Comparison of ENCODE assay signal across 1 cellular context in the genomic region with DNA sequence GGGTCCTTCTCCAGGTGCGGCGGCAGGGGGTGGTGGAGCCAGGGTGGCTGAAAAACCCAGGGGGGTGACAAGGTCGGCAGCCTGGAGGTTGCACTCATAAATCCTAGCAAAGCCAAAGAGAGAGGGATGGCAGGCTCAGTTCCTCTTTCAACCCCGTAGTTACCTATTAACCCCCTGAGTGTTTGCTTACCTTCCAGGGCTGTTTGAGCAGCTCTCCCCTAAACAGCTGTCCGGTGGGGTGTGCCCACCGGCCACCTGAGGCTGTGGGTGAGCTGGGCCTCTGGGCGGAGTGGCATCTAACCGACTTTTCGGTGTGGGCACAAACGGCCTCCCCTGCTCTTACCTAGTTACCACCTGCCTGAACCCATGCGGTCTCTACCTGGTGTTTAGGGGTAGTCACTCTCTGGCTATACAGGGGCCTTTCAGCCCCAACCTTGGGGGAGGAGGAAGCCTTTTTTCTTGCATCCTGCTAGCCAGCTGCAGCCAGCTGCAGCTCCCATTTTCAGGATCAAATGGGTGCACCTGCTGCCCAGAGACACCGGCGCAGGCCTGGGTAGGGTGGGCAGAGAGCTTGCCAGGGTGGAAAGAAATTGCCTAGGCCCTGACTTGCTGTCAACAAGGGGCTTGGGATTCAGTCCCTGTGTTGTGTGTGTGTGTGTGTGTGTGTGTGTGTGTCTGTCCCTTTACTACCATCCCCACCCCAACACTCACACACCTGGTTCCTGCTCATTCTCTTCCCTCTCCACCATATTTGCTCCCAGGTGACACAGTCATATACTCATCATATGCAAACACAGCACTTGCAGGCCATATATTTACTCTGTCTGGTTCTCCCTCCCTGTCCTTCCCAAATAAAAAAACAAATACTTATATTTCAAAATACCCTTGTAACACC.
TF ChIP-seq lines count a peak whose summit lies in the region.

No MANE protein-coding gene starts in this region.

TF ChIP-seq in HepG2, 621 proteins besides CTCF, POLR2A, EP300 and RAD21 (continued from another document and continues in another):
- TF ChIP-seq, protein P1, sequence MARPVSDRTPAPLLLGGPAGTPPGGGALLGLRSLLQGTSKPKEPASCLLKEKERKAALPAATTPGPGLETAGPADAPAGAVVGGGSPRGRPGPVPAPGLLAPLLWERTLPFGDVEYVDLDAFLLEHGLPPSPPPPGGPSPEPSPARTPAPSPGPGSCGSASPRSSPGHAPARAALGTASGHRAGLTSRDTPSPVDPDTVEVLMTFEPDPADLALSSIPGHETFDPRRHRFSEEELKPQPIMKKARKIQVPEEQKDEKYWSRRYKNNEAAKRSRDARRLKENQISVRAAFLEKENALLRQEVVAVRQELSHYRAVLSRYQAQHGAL (CRISPR knock-in tag; IDR thresholded peaks at IDR 0.05; ENCODE audit: not compliant biosample characterization), result no peak
- TF ChIP-seq FIP1L1 (IDR thresholded peaks at IDR 0.05; ENCODE audit: borderline replicate concordance, insufficient read depth, low read depth, low read length) (no peak), SP4 (CRISPR knock-in tag; IDR thresholded peaks at IDR 0.05) (no peak), SRSF1 (optimal IDR thresholded peaks at IDR 0.05; ENCODE audit: low read depth, low read length) (no peak), ZBTB3 (CRISPR knock-in tag; IDR thresholded peaks at IDR 0.05; ENCODE audit: borderline replicate concordance, low read depth) (no peak), RORA (CRISPR knock-in tag; IDR thresholded peaks at IDR 0.05) (no peak), ZNF547 (CRISPR knock-in tag; IDR thresholded peaks at IDR 0.05) (no peak), MTA1 (CRISPR knock-in tag; IDR thresholded peaks at IDR 0.05; ENCODE audit: borderline replicate concordance) (peak; percentile 81), ZNF570 (CRISPR knock-in tag; IDR thresholded peaks at IDR 0.05; ENCODE audit: borderline replicate concordance) (no peak), ISL2 (CRISPR knock-in tag; IDR thresholded peaks at IDR 0.05) (no peak; the same call in 1 of the 2 replicates), ZFP82 (CRISPR knock-in tag; IDR thresholded peaks at IDR 0.05; ENCODE audit: borderline replicate concordance) (no peak), SP2 (CRISPR knock-in tag; IDR thresholded peaks at IDR 0.05) (no peak), SRY (CRISPR knock-in tag; IDR thresholded peaks at IDR 0.05) (no peak), BRCA1 (CRISPR knock-in tag; IDR thresholded peaks at IDR 0.05) (no peak), DNMT3B (CRISPR knock-in tag; conservative IDR thresholded peaks at IDR 0.05) (no peak), GABPB1 (CRISPR knock-in tag; IDR thresholded peaks at IDR 0.05) (no peak), KLF13 (CRISPR knock-in tag; IDR thresholded peaks at IDR 0.05) (no peak), THAP11 (CRISPR knock-in tag; IDR thresholded peaks at IDR 0.05) (no peak; the same call in 1 of the 2 replicates), REL (CRISPR knock-in tag; conservative IDR thresholded peaks at IDR 0.05) (no peak), RCOR2 (CRISPR knock-in tag; IDR thresholded peaks at IDR 0.05) (no peak), ZNF121 (CRISPR knock-in tag; IDR thresholded peaks at IDR 0.05) (no peak), ONECUT2 (CRISPR knock-in tag; IDR thresholded peaks at IDR 0.05) (no peak), ZNF780A (CRISPR knock-in tag; IDR thresholded peaks at IDR 0.05) (no peak), NR3C1 (CRISPR knock-in tag; IDR thresholded peaks at IDR 0.05) (no peak), NR2F1 (CRISPR knock-in tag; IDR thresholded peaks at IDR 0.05) (no peak), LCORL (IDR thresholded peaks at IDR 0.05) (no peak), LCORL (CRISPR knock-in tag; IDR thresholded peaks at IDR 0.05) (peak; percentile 87), KLF6 (CRISPR knock-in tag; IDR thresholded peaks at IDR 0.05) (no peak), U2AF2 (IDR thresholded peaks at IDR 0.05; ENCODE audit: low read depth, low read length) (no peak), FOXM1 (CRISPR knock-in tag; IDR thresholded peaks at IDR 0.05) (no peak), SATB2 (CRISPR knock-in tag; IDR thresholded peaks at IDR 0.05) (no peak)
- TF ChIP-seq, protein P2, sequence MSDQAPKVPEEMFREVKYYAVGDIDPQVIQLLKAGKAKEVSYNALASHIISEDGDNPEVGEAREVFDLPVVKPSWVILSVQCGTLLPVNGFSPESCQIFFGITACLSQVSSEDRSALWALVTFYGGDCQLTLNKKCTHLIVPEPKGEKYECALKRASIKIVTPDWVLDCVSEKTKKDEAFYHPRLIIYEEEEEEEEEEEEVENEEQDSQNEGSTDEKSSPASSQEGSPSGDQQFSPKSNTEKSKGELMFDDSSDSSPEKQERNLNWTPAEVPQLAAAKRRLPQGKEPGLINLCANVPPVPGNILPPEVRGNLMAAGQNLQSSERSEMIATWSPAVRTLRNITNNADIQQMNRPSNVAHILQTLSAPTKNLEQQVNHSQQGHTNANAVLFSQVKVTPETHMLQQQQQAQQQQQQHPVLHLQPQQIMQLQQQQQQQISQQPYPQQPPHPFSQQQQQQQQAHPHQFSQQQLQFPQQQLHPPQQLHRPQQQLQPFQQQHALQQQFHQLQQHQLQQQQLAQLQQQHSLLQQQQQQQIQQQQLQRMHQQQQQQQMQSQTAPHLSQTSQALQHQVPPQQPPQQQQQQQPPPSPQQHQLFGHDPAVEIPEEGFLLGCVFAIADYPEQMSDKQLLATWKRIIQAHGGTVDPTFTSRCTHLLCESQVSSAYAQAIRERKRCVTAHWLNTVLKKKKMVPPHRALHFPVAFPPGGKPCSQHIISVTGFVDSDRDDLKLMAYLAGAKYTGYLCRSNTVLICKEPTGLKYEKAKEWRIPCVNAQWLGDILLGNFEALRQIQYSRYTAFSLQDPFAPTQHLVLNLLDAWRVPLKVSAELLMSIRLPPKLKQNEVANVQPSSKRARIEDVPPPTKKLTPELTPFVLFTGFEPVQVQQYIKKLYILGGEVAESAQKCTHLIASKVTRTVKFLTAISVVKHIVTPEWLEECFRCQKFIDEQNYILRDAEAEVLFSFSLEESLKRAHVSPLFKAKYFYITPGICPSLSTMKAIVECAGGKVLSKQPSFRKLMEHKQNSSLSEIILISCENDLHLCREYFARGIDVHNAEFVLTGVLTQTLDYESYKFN (CRISPR knock-in tag; conservative IDR thresholded peaks at IDR 0.05), result peak; percentile 63
- TF ChIP-seq, protein P3, sequence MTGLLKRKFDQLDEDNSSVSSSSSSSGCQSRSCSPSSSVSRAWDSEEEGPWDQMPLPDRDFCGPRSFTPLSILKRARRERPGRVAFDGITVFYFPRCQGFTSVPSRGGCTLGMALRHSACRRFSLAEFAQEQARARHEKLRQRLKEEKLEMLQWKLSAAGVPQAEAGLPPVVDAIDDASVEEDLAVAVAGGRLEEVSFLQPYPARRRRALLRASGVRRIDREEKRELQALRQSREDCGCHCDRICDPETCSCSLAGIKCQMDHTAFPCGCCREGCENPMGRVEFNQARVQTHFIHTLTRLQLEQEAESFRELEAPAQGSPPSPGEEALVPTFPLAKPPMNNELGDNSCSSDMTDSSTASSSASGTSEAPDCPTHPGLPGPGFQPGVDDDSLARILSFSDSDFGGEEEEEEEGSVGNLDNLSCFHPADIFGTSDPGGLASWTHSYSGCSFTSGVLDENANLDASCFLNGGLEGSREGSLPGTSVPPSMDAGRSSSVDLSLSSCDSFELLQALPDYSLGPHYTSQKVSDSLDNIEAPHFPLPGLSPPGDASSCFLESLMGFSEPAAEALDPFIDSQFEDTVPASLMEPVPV (CRISPR knock-in tag; IDR thresholded peaks at IDR 0.05), result no peak
- TF ChIP-seq, protein P4, sequence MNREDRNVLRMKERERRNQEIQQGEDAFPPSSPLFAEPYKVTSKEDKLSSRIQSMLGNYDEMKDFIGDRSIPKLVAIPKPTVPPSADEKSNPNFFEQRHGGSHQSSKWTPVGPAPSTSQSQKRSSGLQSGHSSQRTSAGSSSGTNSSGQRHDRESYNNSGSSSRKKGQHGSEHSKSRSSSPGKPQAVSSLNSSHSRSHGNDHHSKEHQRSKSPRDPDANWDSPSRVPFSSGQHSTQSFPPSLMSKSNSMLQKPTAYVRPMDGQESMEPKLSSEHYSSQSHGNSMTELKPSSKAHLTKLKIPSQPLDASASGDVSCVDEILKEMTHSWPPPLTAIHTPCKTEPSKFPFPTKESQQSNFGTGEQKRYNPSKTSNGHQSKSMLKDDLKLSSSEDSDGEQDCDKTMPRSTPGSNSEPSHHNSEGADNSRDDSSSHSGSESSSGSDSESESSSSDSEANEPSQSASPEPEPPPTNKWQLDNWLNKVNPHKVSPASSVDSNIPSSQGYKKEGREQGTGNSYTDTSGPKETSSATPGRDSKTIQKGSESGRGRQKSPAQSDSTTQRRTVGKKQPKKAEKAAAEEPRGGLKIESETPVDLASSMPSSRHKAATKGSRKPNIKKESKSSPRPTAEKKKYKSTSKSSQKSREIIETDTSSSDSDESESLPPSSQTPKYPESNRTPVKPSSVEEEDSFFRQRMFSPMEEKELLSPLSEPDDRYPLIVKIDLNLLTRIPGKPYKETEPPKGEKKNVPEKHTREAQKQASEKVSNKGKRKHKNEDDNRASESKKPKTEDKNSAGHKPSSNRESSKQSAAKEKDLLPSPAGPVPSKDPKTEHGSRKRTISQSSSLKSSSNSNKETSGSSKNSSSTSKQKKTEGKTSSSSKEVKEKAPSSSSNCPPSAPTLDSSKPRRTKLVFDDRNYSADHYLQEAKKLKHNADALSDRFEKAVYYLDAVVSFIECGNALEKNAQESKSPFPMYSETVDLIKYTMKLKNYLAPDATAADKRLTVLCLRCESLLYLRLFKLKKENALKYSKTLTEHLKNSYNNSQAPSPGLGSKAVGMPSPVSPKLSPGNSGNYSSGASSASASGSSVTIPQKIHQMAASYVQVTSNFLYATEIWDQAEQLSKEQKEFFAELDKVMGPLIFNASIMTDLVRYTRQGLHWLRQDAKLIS (CRISPR knock-in tag; IDR thresholded peaks at IDR 0.05), result no peak
- TF ChIP-seq, protein P5, sequence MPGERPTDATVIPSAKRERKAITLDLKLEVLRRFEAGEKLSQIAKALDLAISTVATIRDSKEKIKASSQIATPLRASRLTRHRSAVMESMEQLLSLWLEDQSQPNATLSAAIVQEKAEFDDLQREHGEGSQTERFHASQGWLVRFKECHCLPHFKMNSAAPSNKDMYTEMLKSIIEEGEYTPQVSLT (CRISPR knock-in tag; IDR thresholded peaks at IDR 0.05; ENCODE audit: borderline replicate concordance, low read depth), result no peak
- TF ChIP-seq, protein P6, sequence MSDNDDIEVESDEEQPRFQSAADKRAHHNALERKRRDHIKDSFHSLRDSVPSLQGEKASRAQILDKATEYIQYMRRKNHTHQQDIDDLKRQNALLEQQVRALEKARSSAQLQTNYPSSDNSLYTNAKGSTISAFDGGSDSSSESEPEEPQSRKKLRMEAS (IDR thresholded peaks at IDR 0.05), result no peak
- TF ChIP-seq, protein P7, sequence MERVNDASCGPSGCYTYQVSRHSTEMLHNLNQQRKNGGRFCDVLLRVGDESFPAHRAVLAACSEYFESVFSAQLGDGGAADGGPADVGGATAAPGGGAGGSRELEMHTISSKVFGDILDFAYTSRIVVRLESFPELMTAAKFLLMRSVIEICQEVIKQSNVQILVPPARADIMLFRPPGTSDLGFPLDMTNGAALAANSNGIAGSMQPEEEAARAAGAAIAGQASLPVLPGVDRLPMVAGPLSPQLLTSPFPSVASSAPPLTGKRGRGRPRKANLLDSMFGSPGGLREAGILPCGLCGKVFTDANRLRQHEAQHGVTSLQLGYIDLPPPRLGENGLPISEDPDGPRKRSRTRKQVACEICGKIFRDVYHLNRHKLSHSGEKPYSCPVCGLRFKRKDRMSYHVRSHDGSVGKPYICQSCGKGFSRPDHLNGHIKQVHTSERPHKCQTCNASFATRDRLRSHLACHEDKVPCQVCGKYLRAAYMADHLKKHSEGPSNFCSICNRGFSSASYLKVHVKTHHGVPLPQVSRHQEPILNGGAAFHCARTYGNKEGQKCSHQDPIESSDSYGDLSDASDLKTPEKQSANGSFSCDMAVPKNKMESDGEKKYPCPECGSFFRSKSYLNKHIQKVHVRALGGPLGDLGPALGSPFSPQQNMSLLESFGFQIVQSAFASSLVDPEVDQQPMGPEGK (CRISPR knock-in tag; IDR thresholded peaks at IDR 0.05), result peak; percentile 77; the same call in 1 of the 2 replicates
- TF ChIP-seq, protein P8, sequence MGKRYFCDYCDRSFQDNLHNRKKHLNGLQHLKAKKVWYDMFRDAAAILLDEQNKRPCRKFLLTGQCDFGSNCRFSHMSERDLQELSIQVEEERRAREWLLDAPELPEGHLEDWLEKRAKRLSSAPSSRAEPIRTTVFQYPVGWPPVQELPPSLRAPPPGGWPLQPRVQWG (CRISPR knock-in tag; IDR thresholded peaks at IDR 0.05; ENCODE audit: borderline replicate concordance, low read depth), result no peak
- TF ChIP-seq, protein P9, sequence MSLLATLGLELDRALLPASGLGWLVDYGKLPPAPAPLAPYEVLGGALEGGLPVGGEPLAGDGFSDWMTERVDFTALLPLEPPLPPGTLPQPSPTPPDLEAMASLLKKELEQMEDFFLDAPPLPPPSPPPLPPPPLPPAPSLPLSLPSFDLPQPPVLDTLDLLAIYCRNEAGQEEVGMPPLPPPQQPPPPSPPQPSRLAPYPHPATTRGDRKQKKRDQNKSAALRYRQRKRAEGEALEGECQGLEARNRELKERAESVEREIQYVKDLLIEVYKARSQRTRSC (CRISPR knock-in tag; IDR thresholded peaks at IDR 0.05; ENCODE audit: low read depth), result no peak
- TF ChIP-seq, protein P10, sequence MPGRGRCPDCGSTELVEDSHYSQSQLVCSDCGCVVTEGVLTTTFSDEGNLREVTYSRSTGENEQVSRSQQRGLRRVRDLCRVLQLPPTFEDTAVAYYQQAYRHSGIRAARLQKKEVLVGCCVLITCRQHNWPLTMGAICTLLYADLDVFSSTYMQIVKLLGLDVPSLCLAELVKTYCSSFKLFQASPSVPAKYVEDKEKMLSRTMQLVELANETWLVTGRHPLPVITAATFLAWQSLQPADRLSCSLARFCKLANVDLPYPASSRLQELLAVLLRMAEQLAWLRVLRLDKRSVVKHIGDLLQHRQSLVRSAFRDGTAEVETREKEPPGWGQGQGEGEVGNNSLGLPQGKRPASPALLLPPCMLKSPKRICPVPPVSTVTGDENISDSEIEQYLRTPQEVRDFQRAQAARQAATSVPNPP (CRISPR knock-in tag; IDR thresholded peaks at IDR 0.05), result no peak
- TF ChIP-seq, protein P11, sequence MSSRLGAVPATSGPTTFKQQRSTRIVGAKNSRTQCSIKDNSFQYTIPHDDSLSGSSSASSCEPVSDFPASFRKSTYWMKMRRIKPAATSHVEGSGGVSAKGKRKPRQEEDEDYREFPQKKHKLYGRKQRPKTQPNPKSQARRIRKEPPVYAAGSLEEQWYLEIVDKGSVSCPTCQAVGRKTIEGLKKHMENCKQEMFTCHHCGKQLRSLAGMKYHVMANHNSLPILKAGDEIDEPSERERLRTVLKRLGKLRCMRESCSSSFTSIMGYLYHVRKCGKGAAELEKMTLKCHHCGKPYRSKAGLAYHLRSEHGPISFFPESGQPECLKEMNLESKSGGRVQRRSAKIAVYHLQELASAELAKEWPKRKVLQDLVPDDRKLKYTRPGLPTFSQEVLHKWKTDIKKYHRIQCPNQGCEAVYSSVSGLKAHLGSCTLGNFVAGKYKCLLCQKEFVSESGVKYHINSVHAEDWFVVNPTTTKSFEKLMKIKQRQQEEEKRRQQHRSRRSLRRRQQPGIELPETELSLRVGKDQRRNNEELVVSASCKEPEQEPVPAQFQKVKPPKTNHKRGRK (CRISPR knock-in tag; IDR thresholded peaks at IDR 0.05), result no peak
- TF ChIP-seq, protein P12, sequence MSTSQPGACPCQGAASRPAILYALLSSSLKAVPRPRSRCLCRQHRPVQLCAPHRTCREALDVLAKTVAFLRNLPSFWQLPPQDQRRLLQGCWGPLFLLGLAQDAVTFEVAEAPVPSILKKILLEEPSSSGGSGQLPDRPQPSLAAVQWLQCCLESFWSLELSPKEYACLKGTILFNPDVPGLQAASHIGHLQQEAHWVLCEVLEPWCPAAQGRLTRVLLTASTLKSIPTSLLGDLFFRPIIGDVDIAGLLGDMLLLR (CRISPR knock-in tag; IDR thresholded peaks at IDR 0.05), result 0 out of 2 replicates have a peak, but pooled peaks have one; percentile 25
- TF ChIP-seq, protein P13, sequence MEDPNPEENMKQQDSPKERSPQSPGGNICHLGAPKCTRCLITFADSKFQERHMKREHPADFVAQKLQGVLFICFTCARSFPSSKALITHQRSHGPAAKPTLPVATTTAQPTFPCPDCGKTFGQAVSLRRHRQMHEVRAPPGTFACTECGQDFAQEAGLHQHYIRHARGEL (CRISPR knock-in tag; IDR thresholded peaks at IDR 0.05), result no peak
